ENCODE assay signal across 8 cellular contexts in the genomic region with DNA sequence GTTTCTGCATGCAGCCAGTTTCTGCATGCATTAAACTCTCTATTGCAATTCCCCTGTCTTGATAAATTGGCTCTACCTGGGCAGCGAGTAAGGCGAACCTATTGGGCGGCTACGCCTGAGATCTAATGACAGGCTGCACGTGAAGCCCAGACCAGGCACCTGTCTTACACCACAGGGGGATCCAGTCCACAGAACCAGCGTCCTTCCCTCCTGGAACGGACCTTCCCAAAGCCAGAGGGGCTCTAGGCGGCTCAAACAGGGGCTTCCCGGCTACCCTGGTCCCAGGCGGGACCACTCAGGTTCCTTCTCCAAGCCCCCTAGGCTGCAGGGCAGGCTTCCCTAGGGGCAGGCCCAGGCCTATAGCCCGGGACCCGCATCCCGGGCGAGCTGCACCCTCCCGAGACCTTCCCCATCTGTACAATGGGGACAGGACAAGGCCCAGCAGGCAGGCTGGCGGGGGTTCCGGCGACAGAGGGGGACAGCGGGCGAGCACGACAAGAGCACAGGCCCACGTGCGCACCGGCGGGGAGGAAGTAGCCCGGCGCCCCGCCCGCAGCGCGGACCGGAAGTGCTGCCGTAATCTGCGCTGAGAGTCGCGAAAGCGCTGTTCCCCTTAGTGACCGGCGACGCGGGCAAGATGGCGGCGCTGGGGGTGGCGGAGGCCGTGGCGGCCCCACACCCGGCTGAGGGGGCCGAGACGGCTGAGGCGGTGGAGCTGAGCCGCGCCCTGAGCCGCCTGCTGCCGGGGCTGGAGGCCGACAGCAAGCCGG. TPM values are rescaled to one million over a fixed set of nuclear protein-coding genes. Genes with fewer than 3 reads are reported as not detected.
DNase-seq lines count a peak whose midpoint lies in the region; TF ChIP-seq lines count a peak whose summit lies in the region.

Gene DNAAF5, plus strand, starts transcription at position 616 of the 770 bp plus-strand sequence. Its CDS starts 22 bp downstream, at position 638.

- H3K4me1 ChIP-seq in GM23248 (ENCODE audit: insufficient read depth) (0 out of 2 replicates have a peak, but pooled peaks cover 4% of the 10 kb centered on the region), Karpas-422 (ENCODE audit: low read length) (peaks cover 22% of the 10 kb centered on the region), stomach (peaks cover 15 to 38% (median 32%) of the 10 kb centered on the region in 4 donors)

- peak within 1 kb of the TSS; percentile 81 for H3K4me3 Mint-ChIP-seq in neural crest cell

- H3K9ac ChIP-seq in GM23248 (peak within 1 kb of the TSS; percentile 68), Karpas-422 (ENCODE audit: low read length) (peak within 1 kb of the TSS; percentile 90)

- intact Hi-C loops in stomach (cut with DNase I; ENCODE audit: low total_unique reads): no loop called here

- no peaks in the 10 kb centered on the region for H3K27me3 Mint-ChIP-seq in neural crest cell (ENCODE audit: low read depth)

- H3K4me1 Mint-ChIP-seq in neural crest cell: peaks cover 21% of the 10 kb centered on the region

- POLR2A ChIA-PET in RWPE1 (lab: Yijun Ruan, JAX; ENCODE audit: low non-redundant PET): no interaction called here

- H3K4me2 ChIP-seq in GM23248 (ENCODE audit: unreplicated experiment) (peak within 1 kb of the TSS; percentile 81), Karpas-422 (ENCODE audit: low read depth, low read length, poor library complexity, severe bottlenecking) (peak within 1 kb of the TSS; percentile 93)

- H3K27ac ChIP-seq in GM23248: no peak within 1 kb of the TSS
- peak within 1 kb of the TSS; percentile 44; the same call in 1 of the 2 replicates for H3K27ac ChIP-seq in Karpas-422 (ENCODE audit: low read length)
- peak within 1 kb of the TSS; percentile 76 for H3K27ac ChIP-seq in RWPE1
- H3K27ac ChIP-seq in stomach: peak within 1 kb of the TSS; percentile 54 to 89 (median 75)

- peaks cover 18% of the 10 kb centered on the region for H3K9me3 Mint-ChIP-seq in neural crest cell

- no peak for TF ChIP-seq POLR2A in stomach (IDR thresholded peaks at IDR 0.05)

- WGBS in GM23248 (ENCODE audit: low coverage in 1 of 2, low lambda C conversion rate in 2 of 2, missing lambda C conversion rate in 2 of 2), 2 experiments: 7 to 9% methylated on average over 54 to 55 of the region's 56 CpGs
- WGBS in stomach, 5 donors: 5 to 57% (median 9%) methylated on average over 8 to 56 of the region's 56 CpGs

- in situ Hi-C loops in GM23248 (cut with MboI): no loop called here

- CTCF ChIA-PET in RWPE1 (lab: Yijun Ruan, JAX): no interaction called here

- H4K20me1 ChIP-seq in GM23248 (ENCODE audit: insufficient read depth): no peaks in the 10 kb centered on the region
- H4K20me1 ChIP-seq in Karpas-422 (ENCODE audit: insufficient read depth, low read depth, low read length): no peaks in the 10 kb centered on the region

- no peak within 1 kb of the TSS for H3K27ac Mint-ChIP-seq in neural crest cell (ENCODE audit: unreplicated experiment)

- no peak for TF ChIP-seq EP300 in stomach (IDR thresholded peaks at IDR 0.05)

- H3K36me3 ChIP-seq in GM23248 (ENCODE audit: low read depth) (no peaks in the 10 kb centered on the region), Karpas-422 (ENCODE audit: insufficient read depth, low read length) (peaks cover 49% of the 10 kb centered on the region), stomach (peaks cover 0 to 29% (median 23%) of the 10 kb centered on the region in 4 donors)

- peaks cover 12% of the 10 kb centered on the region for H3K79me2 ChIP-seq in GM23248 (ENCODE audit: insufficient read depth)
- peaks cover 69% of the 10 kb centered on the region for H3K79me2 ChIP-seq in Karpas-422 (ENCODE audit: low read length)

- H3K9me3 ChIP-seq in GM23248 (ENCODE audit: low read depth): no peaks in the 10 kb centered on the region
- peaks cover 10% of the 10 kb centered on the region for H3K9me3 ChIP-seq in Karpas-422 (ENCODE audit: low read length)
- H3K9me3 ChIP-seq in stomach: no peaks in the 10 kb centered on the region

- peak within 1 kb of the TSS; percentile 80 for H2AFZ ChIP-seq in GM23248
- H2AFZ ChIP-seq in Karpas-422 (ENCODE audit: low read length): no peak within 1 kb of the TSS

- no peak for TF ChIP-seq CTCF in RWPE1 (conservative IDR thresholded peaks at IDR 0.05; ENCODE audit: low read depth)
- no peak for TF ChIP-seq CTCF in neural crest cell (conservative IDR thresholded peaks at IDR 0.05)
- TF ChIP-seq CTCF in stomach (IDR thresholded peaks at IDR 0.05): no peak

- H3K9me2 ChIP-seq in GM23248 (ENCODE audit: insufficient read depth): no peaks in the 10 kb centered on the region
- H3K9me2 ChIP-seq in Karpas-422 (replicated peaks; ENCODE audit: insufficient read depth, low read length): no peaks in the 10 kb centered on the region

- DNase-seq in EH (ENCODE audit: low read depth) (peak; percentile 82), GM23248 (peak; percentile 94), Karpas-422 (peak; percentile 97), RWPE1 (ENCODE audit: low spot score) (peak; percentile 87), fibroblast of the conjunctiva (ENCODE audit: low read depth) (peak; percentile 51), neural crest cell (ENCODE audit: low read depth, low spot score) (peak; percentile 79), stomach (peak; percentile 86)
- peak; percentile 84 for DNase-seq in activated T-helper 9 cell treated with anti-CD3 and anti-CD28 coated beads, Interleukin-2, amount 50 U/mL, for 16 hours (ENCODE audit: low read depth)

- 0 out of 2 replicates have a peak, but pooled peaks cover 4% of the 10 kb centered on the region for H3F3A ChIP-seq in GM23248 (ENCODE audit: insufficient read depth)

- H3K27me3 ChIP-seq in GM23248 (replicated peaks; ENCODE audit: insufficient read depth): no peaks in the 10 kb centered on the region
- H3K27me3 ChIP-seq in Karpas-422 (ENCODE audit: low read length): no peaks in the 10 kb centered on the region
- no peaks in the 10 kb centered on the region for H3K27me3 ChIP-seq in stomach

- peaks cover 34% of the 10 kb centered on the region for H3K36me3 Mint-ChIP-seq in neural crest cell (ENCODE audit: low read depth)

- H3K4me3 ChIP-seq in GM23248 (peak within 1 kb of the TSS; percentile 70), Karpas-422 (ENCODE audit: low read length) (peak within 1 kb of the TSS; percentile 86), stomach (peak within 1 kb of the TSS; percentile 85 to 97 (median 94))

RNA-seq across cellular contexts. Expression of gene DNAAF5, which starts in this region (rescaled TPM):
- total RNA-seq in GM23248 (2014; rRNA removed; shearing (Covaris generic)): 33.6 and 35.7 TPM in 2 replicates
- polyA plus RNA-seq in GM23248 (2016; fragmentation: Nextera tagmentation; extraction: Ambion mirVana) (5.5 and 5.7 TPM in 2 replicates), stomach (10 to 100 TPM in 2 of 3 donors, 1 to 10 TPM in 1; 6.7 to 15.1 (median 10.2) TPM)
- 21.0 and 22.6 TPM in 2 replicates for total RNA-seq in Karpas-422 (2014; rRNA removed; shearing (Covaris generic); ENCODE audit: low replicate concordance)
- total RNA-seq in neural crest cell (54.2 and 55.3 TPM in 2 replicates), stomach (100 to 1,000 TPM in 1 of 5 donors, 10 to 100 TPM in 3, 1 to 10 TPM in 1; 9.2 to 210 (median 33.3) TPM)
